In genomic region chr15:36428102-36428845, GRCh38 we compare ENCODE assay signal across 12 cellular contexts.
A peak's percentile ranks its signal among the peaks of the same experiment; 100 is the strongest.
DNase-seq lines count a peak whose midpoint lies in the region; ATAC-seq and TF ChIP-seq lines count a peak whose summit lies in the region.
"Had no signal": no experiment of that assay in that cellular context is flagged by ENCODE, and none has a peak within 500 bp of the region (broad histone marks: within the 10 kb centered on the region; RNA-seq: fewer than 3 reads in every experiment).

No MANE protein-coding gene starts in this region.

- H3K4me3 ChIP-seq in choroid plexus epithelial cell (ENCODE audit: low read depth, low read length) = no peak overlapping the region
- H3K4me3 ChIP-seq: HAP-1 had no signal

- H3K4me3 Mint-ChIP-seq in stimulated activated effector memory CD8-positive, alpha-beta T cell treated with anti-CD3 and anti-CD28 coated beads, Interleukin-12 subunit alpha, Interleukin-12 subunit beta, amount 100 ng/mL, for 72 hours = no peak overlapping the region
- H3K4me3 Mint-ChIP-seq: activated CD4-positive, alpha-beta T cell treated with anti-CD3 and anti-CD28 coated beads, Interleukin-2, amount 10 ng/mL, durations not matched to agents 24 days and 14 days; effector memory CD8-positive, alpha-beta T cell had no signal

- DNase-seq in DMS53 (lab: John Stamatoyannopoulos, UW) = peak; percentile 84
- DNase-seq in NCI-H460 (ENCODE audit: extremely low read depth, low read depth) = peak; percentile 94
- peak; percentile 96 for DNase-seq in choroid plexus epithelial cell (ENCODE audit: low read depth)
- peak; percentile 100 for DNase-seq in myocyte (ENCODE audit: low read depth)
- DNase-seq in stimulated activated effector memory CD8-positive, alpha-beta T cell treated with anti-CD3 and anti-CD28 coated beads, Interleukin-12 subunit alpha, Interleukin-12 subunit beta, amount 100 ng/mL, for 72 hours (ENCODE audit: low spot score in 2 of 2) = no peak
- no peak for DNase-seq in 8988T
- DNase-seq: activated CD4-positive, alpha-beta T cell treated with anti-CD3 and anti-CD28 coated beads, Interleukin-2, amount 10 ng/mL, durations not matched to agents 24 days and 14 days; effector memory CD8-positive, alpha-beta T cell; NCI-H1105 had no signal

- TF ChIP-seq CTCF in choroid plexus epithelial cell (conservative IDR thresholded peaks at IDR 0.05; ENCODE audit: low read depth, low read length) = no peak

- H3K9me3 Mint-ChIP-seq in stimulated activated effector memory CD8-positive, alpha-beta T cell treated with anti-CD3 and anti-CD28 coated beads, Interleukin-12 subunit alpha, Interleukin-12 subunit beta, amount 100 ng/mL, for 72 hours = no peaks in the 10 kb centered on the region
- H3K9me3 Mint-ChIP-seq: activated CD4-positive, alpha-beta T cell treated with anti-CD3 and anti-CD28 coated beads, Interleukin-2, amount 10 ng/mL, durations not matched to agents 24 days and 14 days had no signal

- H3K27ac Mint-ChIP-seq in stimulated activated effector memory CD8-positive, alpha-beta T cell treated with anti-CD3 and anti-CD28 coated beads, Interleukin-12 subunit alpha, Interleukin-12 subunit beta, amount 100 ng/mL, for 72 hours = no peak overlapping the region
- H3K27ac Mint-ChIP-seq: activated CD4-positive, alpha-beta T cell treated with anti-CD3 and anti-CD28 coated beads, Interleukin-2, amount 10 ng/mL, durations not matched to agents 24 days and 14 days; effector memory CD8-positive, alpha-beta T cell had no signal

- no peaks in the 10 kb centered on the region for H3K4me1 Mint-ChIP-seq in stimulated activated effector memory CD8-positive, alpha-beta T cell treated with anti-CD3 and anti-CD28 coated beads, Interleukin-12 subunit alpha, Interleukin-12 subunit beta, amount 100 ng/mL, for 72 hours
- H3K4me1 Mint-ChIP-seq: activated CD4-positive, alpha-beta T cell treated with anti-CD3 and anti-CD28 coated beads, Interleukin-2, amount 10 ng/mL, durations not matched to agents 24 days and 14 days had no signal

- H3K36me3 Mint-ChIP-seq in stimulated activated effector memory CD8-positive, alpha-beta T cell treated with anti-CD3 and anti-CD28 coated beads, Interleukin-12 subunit alpha, Interleukin-12 subunit beta, amount 100 ng/mL, for 72 hours = no peaks in the 10 kb centered on the region

- ATAC-seq in HG03045 (IDR thresholded peaks at IDR 0.05; ENCODE audit: unreplicated experiment) (no peak), GM21515 (IDR thresholded peaks at IDR 0.05; ENCODE audit: unreplicated experiment) (no peak)
- ATAC-seq in stimulated activated effector memory CD8-positive, alpha-beta T cell treated with anti-CD3 and anti-CD28 coated beads, Interleukin-12 subunit alpha, Interleukin-12 subunit beta, amount 100 ng/mL, for 72 hours = no peak
- ATAC-seq: effector memory CD8-positive, alpha-beta T cell had no signal

Comparison
In these comparisons a context has a peak if more than half of its experiments do, and no peak if none do; other contexts are left out.
1. DNase-seq: peak in DMS53 (single experiment), NCI-H460 (single experiment), choroid plexus epithelial cell (single experiment) and myocyte (single experiment); none in stimulated activated effector memory CD8-positive, alpha-beta T cell treated with anti-CD3 and anti-CD28 coated beads, Interleukin-12 subunit alpha, Interleukin-12 subunit beta, amount 100 ng/mL, for 72 hours (0 of 2) and 8988T (single experiment).